In the genomic region with DNA sequence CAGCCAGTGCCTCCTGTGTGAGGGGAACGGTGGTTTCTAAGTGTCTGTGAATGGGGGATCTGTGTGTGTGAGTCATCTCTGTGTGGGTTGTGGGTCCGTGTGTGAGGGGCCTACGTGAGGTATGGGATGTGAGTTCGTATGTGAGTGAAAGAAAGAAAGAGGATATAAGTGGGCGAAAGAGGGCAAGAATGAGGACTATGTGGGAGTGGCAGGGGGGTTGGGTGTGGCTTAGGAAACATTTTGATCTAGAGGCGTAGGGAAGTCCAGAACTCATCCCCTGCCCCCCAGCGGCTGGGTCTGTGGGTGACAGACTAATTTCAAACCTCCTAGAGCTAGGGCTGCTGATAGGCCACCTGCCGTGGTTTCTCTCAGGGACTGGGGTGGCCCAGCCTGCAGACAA, we compare ENCODE assay signal across 7 cellular contexts.
DNase-seq lines count a peak whose midpoint lies in the region; ATAC-seq lines count a peak whose summit lies in the region.

No MANE protein-coding gene starts in this region.

- peak; percentile 52 for ATAC-seq in GM19468 (IDR thresholded peaks at IDR 0.05; ENCODE audit: extremely low read depth, unreplicated experiment)
- ATAC-seq in HG03432 (IDR thresholded peaks at IDR 0.05; ENCODE audit: unreplicated experiment): peak; percentile 96

- peak; percentile 83 for DNase-seq in activated CD8-positive, alpha-beta memory T cell treated with anti-CD3 and anti-CD28 coated beads, Interleukin-2, amount 50 U/mL, for 48 hours
- peak; percentile 42 for DNase-seq in stimulated activated CD8-positive, alpha-beta memory T cell treated with anti-CD3 and anti-CD28 coated beads, Interleukin-12 subunit alpha, Interleukin-12 subunit beta, amount 100 ng/mL, for 4 hours (ENCODE audit: low read depth)
- no peak for DNase-seq in T-helper 9 cell
- no peak for DNase-seq in NCI-H2029 (lab: John Stamatoyannopoulos, UW)
- DNase-seq in NCI-H82 treated with DMSO at 0.1 percent for 48 hours (lab: John Stamatoyannopoulos, UW; ENCODE audit: unreplicated experiment): no peak

Comparison
In these comparisons a context has a peak if more than half of its experiments do, and no peak if none do; other contexts are left out.
1. DNase-seq: peak in activated CD8-positive, alpha-beta memory T cell treated with anti-CD3 and anti-CD28 coated beads, Interleukin-2, amount 50 U/mL, for 48 hours (single experiment) and stimulated activated CD8-positive, alpha-beta memory T cell treated with anti-CD3 and anti-CD28 coated beads, Interleukin-12 subunit alpha, Interleukin-12 subunit beta, amount 100 ng/mL, for 4 hours (single experiment); none in T-helper 9 cell (single experiment), NCI-H2029 (single experiment) and NCI-H82 treated with DMSO at 0.1 percent for 48 hours (single experiment).